Comparison of ENCODE assay signal across 1 cellular context in the genomic region with DNA sequence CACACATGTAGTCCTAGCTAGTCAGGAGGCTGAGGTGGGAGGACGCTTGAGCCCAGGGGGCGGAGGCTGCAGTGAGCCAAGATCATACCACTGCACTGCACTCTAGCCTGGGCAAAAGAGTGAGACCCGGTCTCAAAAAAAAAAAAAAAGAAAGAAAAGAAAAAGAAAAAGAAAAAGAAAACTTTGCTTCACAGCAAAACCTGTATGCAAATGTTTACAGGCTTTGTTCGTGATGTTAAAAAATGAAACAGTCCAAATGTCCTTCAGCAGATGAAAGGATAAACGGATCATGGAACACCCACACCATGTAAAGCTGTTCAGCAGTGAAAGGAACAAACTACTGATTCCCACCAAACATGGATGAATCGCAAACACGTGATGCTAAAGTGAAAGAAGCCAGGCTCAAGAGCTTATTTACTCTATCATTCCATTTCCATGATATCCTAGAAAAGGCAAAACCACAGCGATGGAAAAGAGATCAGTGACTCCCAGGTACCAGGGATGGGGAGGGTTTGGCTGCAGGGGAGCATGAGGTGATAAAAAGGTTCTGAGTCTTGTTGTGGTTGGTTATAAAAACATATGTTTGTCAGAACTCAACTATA.
TF ChIP-seq lines count a peak whose summit lies in the region.

No MANE protein-coding gene starts in this region.

TF ChIP-seq in H1, 55 proteins besides CTCF, POLR2A, EP300 and RAD21:
- TF ChIP-seq KDM1A (IDR thresholded peaks at IDR 0.05; ENCODE audit: borderline replicate concordance, low read length) (no peak), POLR2AphosphoS5 (IDR thresholded peaks at IDR 0.05; ENCODE audit: low read depth, low read length) (no peak), SUZ12 (IDR thresholded peaks at IDR 0.05; ENCODE audit: low read length) (no peak), NRF1 (IDR thresholded peaks at IDR 0.05; ENCODE audit: low read depth, low read length) (no peak), NANOG (IDR thresholded peaks at IDR 0.05; ENCODE audit: insufficient read depth, low read depth, low read length, poor library complexity, severe bottlenecking) (no peak), SAP30 (IDR thresholded peaks at IDR 0.05; ENCODE audit: insufficient read depth, insufficient replicate concordance, low read length) (no peak), RFX5 (IDR thresholded peaks at IDR 0.05; ENCODE audit: borderline replicate concordance, low read depth, low read length) (no peak)
- TF ChIP-seq, protein P1, sequence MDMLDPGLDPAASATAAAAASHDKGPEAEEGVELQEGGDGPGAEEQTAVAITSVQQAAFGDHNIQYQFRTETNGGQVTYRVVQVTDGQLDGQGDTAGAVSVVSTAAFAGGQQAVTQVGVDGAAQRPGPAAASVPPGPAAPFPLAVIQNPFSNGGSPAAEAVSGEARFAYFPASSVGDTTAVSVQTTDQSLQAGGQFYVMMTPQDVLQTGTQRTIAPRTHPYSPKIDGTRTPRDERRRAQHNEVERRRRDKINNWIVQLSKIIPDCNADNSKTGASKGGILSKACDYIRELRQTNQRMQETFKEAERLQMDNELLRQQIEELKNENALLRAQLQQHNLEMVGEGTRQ (IDR thresholded peaks at IDR 0.05; ENCODE audit: low read length), result no peak
- TF ChIP-seq, protein P2, sequence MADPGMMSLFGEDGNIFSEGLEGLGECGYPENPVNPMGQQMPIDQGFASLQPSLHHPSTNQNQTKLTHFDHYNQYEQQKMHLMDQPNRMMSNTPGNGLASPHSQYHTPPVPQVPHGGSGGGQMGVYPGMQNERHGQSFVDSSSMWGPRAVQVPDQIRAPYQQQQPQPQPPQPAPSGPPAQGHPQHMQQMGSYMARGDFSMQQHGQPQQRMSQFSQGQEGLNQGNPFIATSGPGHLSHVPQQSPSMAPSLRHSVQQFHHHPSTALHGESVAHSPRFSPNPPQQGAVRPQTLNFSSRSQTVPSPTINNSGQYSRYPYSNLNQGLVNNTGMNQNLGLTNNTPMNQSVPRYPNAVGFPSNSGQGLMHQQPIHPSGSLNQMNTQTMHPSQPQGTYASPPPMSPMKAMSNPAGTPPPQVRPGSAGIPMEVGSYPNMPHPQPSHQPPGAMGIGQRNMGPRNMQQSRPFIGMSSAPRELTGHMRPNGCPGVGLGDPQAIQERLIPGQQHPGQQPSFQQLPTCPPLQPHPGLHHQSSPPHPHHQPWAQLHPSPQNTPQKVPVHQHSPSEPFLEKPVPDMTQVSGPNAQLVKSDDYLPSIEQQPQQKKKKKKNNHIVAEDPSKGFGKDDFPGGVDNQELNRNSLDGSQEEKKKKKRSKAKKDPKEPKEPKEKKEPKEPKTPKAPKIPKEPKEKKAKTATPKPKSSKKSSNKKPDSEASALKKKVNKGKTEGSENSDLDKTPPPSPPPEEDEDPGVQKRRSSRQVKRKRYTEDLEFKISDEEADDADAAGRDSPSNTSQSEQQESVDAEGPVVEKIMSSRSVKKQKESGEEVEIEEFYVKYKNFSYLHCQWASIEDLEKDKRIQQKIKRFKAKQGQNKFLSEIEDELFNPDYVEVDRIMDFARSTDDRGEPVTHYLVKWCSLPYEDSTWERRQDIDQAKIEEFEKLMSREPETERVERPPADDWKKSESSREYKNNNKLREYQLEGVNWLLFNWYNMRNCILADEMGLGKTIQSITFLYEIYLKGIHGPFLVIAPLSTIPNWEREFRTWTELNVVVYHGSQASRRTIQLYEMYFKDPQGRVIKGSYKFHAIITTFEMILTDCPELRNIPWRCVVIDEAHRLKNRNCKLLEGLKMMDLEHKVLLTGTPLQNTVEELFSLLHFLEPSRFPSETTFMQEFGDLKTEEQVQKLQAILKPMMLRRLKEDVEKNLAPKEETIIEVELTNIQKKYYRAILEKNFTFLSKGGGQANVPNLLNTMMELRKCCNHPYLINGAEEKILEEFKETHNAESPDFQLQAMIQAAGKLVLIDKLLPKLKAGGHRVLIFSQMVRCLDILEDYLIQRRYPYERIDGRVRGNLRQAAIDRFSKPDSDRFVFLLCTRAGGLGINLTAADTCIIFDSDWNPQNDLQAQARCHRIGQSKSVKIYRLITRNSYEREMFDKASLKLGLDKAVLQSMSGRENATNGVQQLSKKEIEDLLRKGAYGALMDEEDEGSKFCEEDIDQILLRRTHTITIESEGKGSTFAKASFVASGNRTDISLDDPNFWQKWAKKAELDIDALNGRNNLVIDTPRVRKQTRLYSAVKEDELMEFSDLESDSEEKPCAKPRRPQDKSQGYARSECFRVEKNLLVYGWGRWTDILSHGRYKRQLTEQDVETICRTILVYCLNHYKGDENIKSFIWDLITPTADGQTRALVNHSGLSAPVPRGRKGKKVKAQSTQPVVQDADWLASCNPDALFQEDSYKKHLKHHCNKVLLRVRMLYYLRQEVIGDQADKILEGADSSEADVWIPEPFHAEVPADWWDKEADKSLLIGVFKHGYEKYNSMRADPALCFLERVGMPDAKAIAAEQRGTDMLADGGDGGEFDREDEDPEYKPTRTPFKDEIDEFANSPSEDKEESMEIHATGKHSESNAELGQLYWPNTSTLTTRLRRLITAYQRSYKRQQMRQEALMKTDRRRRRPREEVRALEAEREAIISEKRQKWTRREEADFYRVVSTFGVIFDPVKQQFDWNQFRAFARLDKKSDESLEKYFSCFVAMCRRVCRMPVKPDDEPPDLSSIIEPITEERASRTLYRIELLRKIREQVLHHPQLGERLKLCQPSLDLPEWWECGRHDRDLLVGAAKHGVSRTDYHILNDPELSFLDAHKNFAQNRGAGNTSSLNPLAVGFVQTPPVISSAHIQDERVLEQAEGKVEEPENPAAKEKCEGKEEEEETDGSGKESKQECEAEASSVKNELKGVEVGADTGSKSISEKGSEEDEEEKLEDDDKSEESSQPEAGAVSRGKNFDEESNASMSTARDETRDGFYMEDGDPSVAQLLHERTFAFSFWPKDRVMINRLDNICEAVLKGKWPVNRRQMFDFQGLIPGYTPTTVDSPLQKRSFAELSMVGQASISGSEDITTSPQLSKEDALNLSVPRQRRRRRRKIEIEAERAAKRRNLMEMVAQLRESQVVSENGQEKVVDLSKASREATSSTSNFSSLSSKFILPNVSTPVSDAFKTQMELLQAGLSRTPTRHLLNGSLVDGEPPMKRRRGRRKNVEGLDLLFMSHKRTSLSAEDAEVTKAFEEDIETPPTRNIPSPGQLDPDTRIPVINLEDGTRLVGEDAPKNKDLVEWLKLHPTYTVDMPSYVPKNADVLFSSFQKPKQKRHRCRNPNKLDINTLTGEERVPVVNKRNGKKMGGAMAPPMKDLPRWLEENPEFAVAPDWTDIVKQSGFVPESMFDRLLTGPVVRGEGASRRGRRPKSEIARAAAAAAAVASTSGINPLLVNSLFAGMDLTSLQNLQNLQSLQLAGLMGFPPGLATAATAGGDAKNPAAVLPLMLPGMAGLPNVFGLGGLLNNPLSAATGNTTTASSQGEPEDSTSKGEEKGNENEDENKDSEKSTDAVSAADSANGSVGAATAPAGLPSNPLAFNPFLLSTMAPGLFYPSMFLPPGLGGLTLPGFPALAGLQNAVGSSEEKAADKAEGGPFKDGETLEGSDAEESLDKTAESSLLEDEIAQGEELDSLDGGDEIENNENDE (IDR thresholded peaks at IDR 0.05; ENCODE audit: insufficient replicate concordance, low read length), result no peak
TF ChIP-seq in H1: peak in this region for 0.
